1 cellular context compared by ENCODE assay signal in genomic region chr6:3209114-3210023, GRCh38.
TF ChIP-seq lines count a peak whose summit lies in the region.

No MANE protein-coding gene starts in this region.

TF ChIP-seq in HEK293, 187 proteins besides CTCF, POLR2A, EP300 and RAD21 (continued from another document):
- TF ChIP-seq, protein P1, sequence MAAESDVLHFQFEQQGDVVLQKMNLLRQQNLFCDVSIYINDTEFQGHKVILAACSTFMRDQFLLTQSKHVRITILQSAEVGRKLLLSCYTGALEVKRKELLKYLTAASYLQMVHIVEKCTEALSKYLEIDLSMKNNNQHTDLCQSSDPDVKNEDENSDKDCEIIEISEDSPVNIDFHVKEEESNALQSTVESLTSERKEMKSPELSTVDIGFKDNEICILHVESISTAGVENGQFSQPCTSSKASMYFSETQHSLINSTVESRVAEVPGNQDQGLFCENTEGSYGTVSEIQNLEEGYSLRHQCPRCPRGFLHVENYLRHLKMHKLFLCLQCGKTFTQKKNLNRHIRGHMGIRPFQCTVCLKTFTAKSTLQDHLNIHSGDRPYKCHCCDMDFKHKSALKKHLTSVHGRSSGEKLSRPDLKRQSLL (tag by site-specific recombination; IDR thresholded peaks at IDR 0.05), result peak; percentile 58
- TF ChIP-seq PRDM10 (tag by site-specific recombination; IDR thresholded peaks at IDR 0.05), result peak; percentile 82
- TF ChIP-seq ZBTB20 (tag by site-specific recombination; IDR thresholded peaks at IDR 0.05), result peak; percentile 68
- TF ChIP-seq ZNF692 (tag by site-specific recombination; IDR thresholded peaks at IDR 0.05), result peak; percentile 72
- TF ChIP-seq ZNF629 (tag by site-specific recombination; IDR thresholded peaks at IDR 0.05), result peak; percentile 92
- TF ChIP-seq ZNF600 (tag by site-specific recombination; IDR thresholded peaks at IDR 0.05), result peak; percentile 75; the same call in 1 of the 2 replicates
- peak; percentile 63; the same call in 1 of the 2 replicates for TF ChIP-seq ZBTB48 (tag by site-specific recombination; IDR thresholded peaks at IDR 0.05)
- peak; percentile 64; the same call in 1 of the 2 replicates for TF ChIP-seq KLF1 (tag by site-specific recombination; IDR thresholded peaks at IDR 0.05)
- TF ChIP-seq ZNF654 (tag by site-specific recombination; IDR thresholded peaks at IDR 0.05; ENCODE audit: low read depth), result peak; percentile 61
- TF ChIP-seq ZBTB17 (tag by site-specific recombination; IDR thresholded peaks at IDR 0.05), result peak; percentile 95
- TF ChIP-seq KLF8 (tag by site-specific recombination; IDR thresholded peaks at IDR 0.05), result peak; percentile 82
- TF ChIP-seq ZEB2 (tag by site-specific recombination; IDR thresholded peaks at IDR 0.05), result peak; percentile 67; the same call in 1 of the 2 replicates
- no peak for TF ChIP-seq GLIS2 (tag by site-specific recombination; IDR thresholded peaks at IDR 0.05)
- peak; percentile 80 for TF ChIP-seq KLF10 (tag by site-specific recombination; IDR thresholded peaks at IDR 0.05)
- no peak for TF ChIP-seq ZNF175 (tag by site-specific recombination; IDR thresholded peaks at IDR 0.05)
- TF ChIP-seq ZNF404 (tag by site-specific recombination; IDR thresholded peaks at IDR 0.05), result no peak
- no peak for TF ChIP-seq PRDM1 (tag by site-specific recombination; IDR thresholded peaks at IDR 0.05)
- TF ChIP-seq, protein P2, sequence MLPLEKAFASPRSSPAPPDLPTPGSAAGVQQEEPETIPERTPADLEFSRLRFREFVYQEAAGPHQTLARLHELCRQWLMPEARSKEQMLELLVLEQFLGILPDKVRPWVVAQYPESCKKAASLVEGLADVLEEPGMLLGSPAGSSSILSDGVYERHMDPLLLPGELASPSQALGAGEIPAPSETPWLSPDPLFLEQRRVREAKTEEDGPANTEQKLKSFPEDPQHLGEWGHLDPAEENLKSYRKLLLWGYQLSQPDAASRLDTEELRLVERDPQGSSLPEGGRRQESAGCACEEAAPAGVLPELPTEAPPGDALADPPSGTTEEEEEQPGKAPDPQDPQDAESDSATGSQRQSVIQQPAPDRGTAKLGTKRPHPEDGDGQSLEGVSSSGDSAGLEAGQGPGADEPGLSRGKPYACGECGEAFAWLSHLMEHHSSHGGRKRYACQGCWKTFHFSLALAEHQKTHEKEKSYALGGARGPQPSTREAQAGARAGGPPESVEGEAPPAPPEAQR (tag by site-specific recombination; IDR thresholded peaks at IDR 0.05), result no peak
- peak; percentile 65; the same call in 1 of the 2 replicates for TF ChIP-seq SP7 (tag by site-specific recombination; IDR thresholded peaks at IDR 0.05)
- peak; percentile 60 for TF ChIP-seq SP2 (tag by site-specific recombination; IDR thresholded peaks at IDR 0.05)
- TF ChIP-seq ZNF184 (tag by site-specific recombination; IDR thresholded peaks at IDR 0.05), result no peak
- TF ChIP-seq REPIN1 (tag by site-specific recombination; IDR thresholded peaks at IDR 0.05; ENCODE audit: low read depth), result no peak
TF ChIP-seq in HEK293: peak in this region for 40.
